Comparison of ENCODE assay signal across 21 cellular contexts in genomic region chr1:151581946-151582345, GRCh38.
"Had no signal": no experiment of that assay in that cellular context is flagged by ENCODE, and none has a peak within 500 bp of the region (broad histone marks: within the 10 kb centered on the region; RNA-seq: fewer than 3 reads in every experiment).

No MANE protein-coding gene starts in this region.

- H3K4me3 ChIP-seq: body of pancreas, gastroesophageal sphincter, heart right ventricle, lower lobe of right lung, upper lobe of right lung had no signal

- H3K4me3 Mint-ChIP-seq: activated CD8-positive, alpha-beta T cell treated with anti-CD3 and anti-CD28 coated beads, Interleukin-2, amount 10 ng/mL, durations not matched to agents 7 days and 5 days; activated naive CD8-positive, alpha-beta T cell treated with anti-CD3 and anti-CD28 coated beads, Interleukin-2, amount 10 ng/mL, durations not matched to agents 7 days and 5 days; activated T-cell treated with anti-CD3 and anti-CD28 coated beads, Interleukin-2, amount 50 U/mL, for 24 hours; immature natural killer cell; mesothelial cell of epicardium; stimulated activated naive CD8-positive, alpha-beta T cell treated with anti-CD3 and anti-CD28 coated beads, Interleukin-15, Interleukin-2, amounts not matched to agents 100 ng/mL and 50 ng/mL, for 24 hours had no signal

- H3K27ac Mint-ChIP-seq: activated CD8-positive, alpha-beta T cell treated with anti-CD3 and anti-CD28 coated beads, Interleukin-2, amount 10 ng/mL, durations not matched to agents 7 days and 5 days; activated naive CD8-positive, alpha-beta T cell treated with anti-CD3 and anti-CD28 coated beads, Interleukin-2, amount 10 ng/mL, durations not matched to agents 7 days and 5 days; activated T-cell treated with anti-CD3 and anti-CD28 coated beads, Interleukin-2, amount 50 U/mL, for 24 hours; activated T-helper 2 cell treated with anti-CD3 and anti-CD28 coated beads, Interferon-gamma antibody, Interleukin-2, Interleukin-4, amounts not matched to agents 10 μg/mL and 5 μg/mL and 100 μg/mL, durations not matched to agents 14 hours and 24 hours and 36 hours; immature natural killer cell; mesothelial cell of epicardium; stimulated activated naive CD8-positive, alpha-beta T cell treated with anti-CD3 and anti-CD28 coated beads, Interleukin-15, Interleukin-2, amounts not matched to agents 100 ng/mL and 50 ng/mL, for 24 hours had no signal

- H3K27me3 Mint-ChIP-seq: activated naive CD8-positive, alpha-beta T cell treated with anti-CD3 and anti-CD28 coated beads, Interleukin-2, amount 10 ng/mL, durations not matched to agents 7 days and 5 days; activated T-cell treated with anti-CD3 and anti-CD28 coated beads, Interleukin-2, amount 50 U/mL, for 24 hours; stimulated activated naive CD8-positive, alpha-beta T cell treated with anti-CD3 and anti-CD28 coated beads, Interleukin-15, Interleukin-2, amounts not matched to agents 100 ng/mL and 50 ng/mL, for 24 hours had no signal

- H3K27me3 ChIP-seq: body of pancreas, gastroesophageal sphincter, heart right ventricle, upper lobe of right lung had no signal

- H3K4me1 Mint-ChIP-seq: immature natural killer cell had no signal

- H3K36me3 Mint-ChIP-seq: activated naive CD8-positive, alpha-beta T cell treated with anti-CD3 and anti-CD28 coated beads, Interleukin-2, amount 10 ng/mL, durations not matched to agents 7 days and 5 days had no signal

- H3K9me3 ChIP-seq: body of pancreas, gastroesophageal sphincter, heart right ventricle, lower lobe of right lung, SK-N-SH, upper lobe of right lung had no signal

- H3K27ac ChIP-seq: body of pancreas, gastroesophageal sphincter, heart right ventricle, lower lobe of right lung, upper lobe of right lung had no signal

- ATAC-seq: activated CD8-positive, alpha-beta T cell treated with anti-CD3 and anti-CD28 coated beads, Interleukin-2, amount 10 ng/mL, durations not matched to agents 7 days and 5 days; body of pancreas; esophagus mucosa; gastroesophageal sphincter; left cardiac atrium; lower lobe of right lung; upper lobe of right lung had no signal

- DNase-seq: activated CD4-positive, alpha-beta T cell treated with anti-CD3 and anti-CD28 coated beads for 48 hours; activated CD4-positive, CD25-positive, alpha-beta regulatory T cell; activated CD8-positive, alpha-beta T cell treated with anti-CD3 and anti-CD28 coated beads, Interleukin-2, amount 10 ng/mL, durations not matched to agents 7 days and 5 days; activated naive CD4-positive, alpha-beta T cell treated with Interleukin-2 at 50 U/mL for 16 hours; activated naive CD8-positive, alpha-beta T cell treated with anti-CD3 and anti-CD28 coated beads, Interleukin-2, amount 10 ng/mL, durations not matched to agents 7 days and 5 days; activated T-cell treated with anti-CD3 and anti-CD28 coated beads, Interleukin-2, amount 50 U/mL, for 24 hours; body of pancreas; caudate nucleus; heart right ventricle; immature natural killer cell; left cardiac atrium; lower lobe of right lung; occipital lobe; retina; SK-N-SH; upper lobe of right lung had no signal

- H3K4me1 ChIP-seq: body of pancreas, lower lobe of right lung, upper lobe of right lung had no signal

- H3K9me3 Mint-ChIP-seq: activated naive CD8-positive, alpha-beta T cell treated with anti-CD3 and anti-CD28 coated beads, Interleukin-2, amount 10 ng/mL, durations not matched to agents 7 days and 5 days; activated T-cell treated with anti-CD3 and anti-CD28 coated beads, Interleukin-2, amount 50 U/mL, for 24 hours; activated T-helper 2 cell treated with anti-CD3 and anti-CD28 coated beads, Interferon-gamma antibody, Interleukin-2, Interleukin-4, amounts not matched to agents 10 μg/mL and 5 μg/mL and 100 μg/mL, durations not matched to agents 14 hours and 24 hours and 36 hours; immature natural killer cell; mesothelial cell of epicardium; stimulated activated naive CD8-positive, alpha-beta T cell treated with anti-CD3 and anti-CD28 coated beads, Interleukin-15, Interleukin-2, amounts not matched to agents 100 ng/mL and 50 ng/mL, for 24 hours had no signal
